18 cellular contexts compared by ENCODE assay signal in genomic region chr18:77089796-77090285, GRCh38. TPM values are rescaled to one million over a fixed set of nuclear protein-coding genes. Genes with fewer than 3 reads are reported as not detected.
DNase-seq lines count a peak whose midpoint lies in the region; ATAC-seq, FAIRE-seq and TF ChIP-seq lines count a peak whose summit lies in the region.
"Had no signal": no experiment of that assay in that cellular context is flagged by ENCODE, and none has a peak within 500 bp of the region (broad histone marks: within the 10 kb centered on the region; RNA-seq: fewer than 3 reads in every experiment).

No MANE protein-coding gene starts in this region.

- H3K4me1 Mint-ChIP-seq in MCF 10A (ENCODE audit: insufficient read depth, unreplicated experiment) (peaks cover 39% of the 10 kb centered on the region), WTC11 (peaks cover 66% of the 10 kb centered on the region), mesothelial cell of epicardium (peaks cover 65% of the 10 kb centered on the region)

- TF ChIP-seq CTCF in MCF 10A (IDR thresholded peaks at IDR 0.05; ENCODE audit: unreplicated experiment) (no peak), breast epithelium (IDR thresholded peaks at IDR 0.05) (no peak), WTC11 (IDR thresholded peaks at IDR 0.05) (no peak), mesothelial cell of epicardium (IDR thresholded peaks at IDR 0.05; ENCODE audit: unreplicated experiment) (no peak), upper lobe of right lung (IDR thresholded peaks at IDR 0.05) (no peak), GM10248 (IDR thresholded peaks at IDR 0.05; ENCODE audit: control extremely low read depth, extremely low read depth, low read depth, missing control alignments) (no peak)

- POLR2A ChIA-PET in MCF 10A (lab: Yijun Ruan, JAX), result interaction anchor here (0.7 to 1.9 kb wide), 8 partner anchors 11 to 42 kb away, joined by 3 to 8 read pairs (median 4); partner anchors contain the start of gene MBP
- POLR2A ChIA-PET in WTC11 (lab: Charles Lee), result no interaction called here
- POLR2A ChIA-PET in GM10248 (lab: Yijun Ruan, JAX), result no interaction called here

- no peaks in the 10 kb centered on the region for H3K27me3 ChIP-seq in breast epithelium
- no peaks in the 10 kb centered on the region for H3K27me3 ChIP-seq in upper lobe of right lung
- H3K27me3 ChIP-seq: esophagus squamous epithelium, stomach had no signal

- CTCF ChIA-PET in MCF 10A (lab: Yijun Ruan, JAX) (interaction anchor here (1.0 to 1.6 kb wide), 2 partner anchors 11 to 25 kb away, joined by 3 read pairs; no protein-coding TSS in a partner anchor), WTC11 (lab: Charles Lee) (no interaction called here), GM10248 (lab: Yijun Ruan, JAX) (no interaction called here)

- intact Hi-C loops in MCF 10A (cut with micrococcal nuclease), result no loop called here
- intact Hi-C loops in breast epithelium (cut with DNase I; ENCODE audit: low total_unique reads), result no loop called here
- intact Hi-C loops in upper lobe of right lung (cut with DNase I), result no loop called here

- H3K27ac ChIP-seq in breast epithelium (peak overlapping the region in 1 of 2 donors; percentile 81), upper lobe of right lung (peak overlapping the region; percentile 6)

- H3K4me1 ChIP-seq in breast epithelium (peaks cover 6 to 7% of the 10 kb centered on the region in 2 donors), upper lobe of right lung (peaks cover 28% of the 10 kb centered on the region)

- H3K27ac Mint-ChIP-seq in MCF 10A (ENCODE audit: low read depth, unreplicated experiment) (peak overlapping the region; percentile 94), WTC11 (peak overlapping the region; percentile 93), mesothelial cell of epicardium (peak overlapping the region; percentile 93)

- TF ChIP-seq POLR2A in breast epithelium (IDR thresholded peaks at IDR 0.05) (no peak), H54 (IDR thresholded peaks at IDR 0.05; ENCODE audit: low read depth, low read length) (no peak)

- no peak for FAIRE-seq in H54 (lab: Jason Lieb, UNC)

- H3K36me3 Mint-ChIP-seq in MCF 10A (ENCODE audit: insufficient read depth, unreplicated experiment), result peaks cover 15% of the 10 kb centered on the region
- no peaks in the 10 kb centered on the region; the same call in 1 of the 2 replicates for H3K36me3 Mint-ChIP-seq in WTC11
- no peaks in the 10 kb centered on the region for H3K36me3 Mint-ChIP-seq in mesothelial cell of epicardium

- H3K9me3 Mint-ChIP-seq in MCF 10A (ENCODE audit: unreplicated experiment) (no peaks in the 10 kb centered on the region), WTC11 (no peaks in the 10 kb centered on the region), mesothelial cell of epicardium (no peaks in the 10 kb centered on the region)
- H3K9me3 Mint-ChIP-seq: dendritic cell treated with granulocyte-macrophage colony-stimulating factor and Interleukin-4, amounts not matched to agents 40 ng/mL and 50 ng/mL, for 4 days; neural crest cell had no signal

- no peaks in the 10 kb centered on the region for H3K9me3 ChIP-seq in breast epithelium
- H3K9me3 ChIP-seq in upper lobe of right lung, result no peaks in the 10 kb centered on the region
- H3K9me3 ChIP-seq: esophagus squamous epithelium, stomach had no signal

- no peak overlapping the region for H3K4me3 ChIP-seq in breast epithelium
- H3K4me3 ChIP-seq in upper lobe of right lung, result no peak overlapping the region
- H3K4me3 ChIP-seq: esophagus squamous epithelium, stomach had no signal

- DNase-seq in MCF 10A (ENCODE audit: unreplicated experiment), result no peak
- no peak for DNase-seq in breast epithelium (ENCODE audit: low spot score in 2 of 2)
- DNase-seq in WTC11 (ENCODE audit: low spot score), result no peak
- DNase-seq in mesothelial cell of epicardium (ENCODE audit: low spot score in 2 of 2, unreplicated experiment in 2 of 2), result no peak
- DNase-seq in upper lobe of right lung, result no peak
- no peak for DNase-seq in H54 (ENCODE audit: insufficient read length, low spot score)
- DNase-seq in GM10248 (ENCODE audit: extremely low spot score), result no peak
- DNase-seq: activated CD4-positive, alpha-beta T cell treated with anti-CD3 and anti-CD28 coated beads for 48 hours; DMS 273 treated with DMSO at 0.1 percent for 48 hours; esophagus squamous epithelium; hippocampal formation; left ventricle myocardium superior; NCI-H1048; NCI-H2227 treated with DMSO at 0.1 percent for 48 hours had no signal

- ATAC-seq in WTC11 (no peak), upper lobe of right lung (no peak), HG02884 (IDR thresholded peaks at IDR 0.05; ENCODE audit: unreplicated experiment) (no peak)

- H3K4me3 Mint-ChIP-seq in MCF 10A (ENCODE audit: unreplicated experiment), result no peak overlapping the region
- no peak overlapping the region for H3K4me3 Mint-ChIP-seq in WTC11
- H3K4me3 Mint-ChIP-seq in mesothelial cell of epicardium, result no peak overlapping the region
- H3K4me3 Mint-ChIP-seq: dendritic cell treated with granulocyte-macrophage colony-stimulating factor and Interleukin-4, amounts not matched to agents 40 ng/mL and 50 ng/mL, for 4 days; neural crest cell had no signal

- BruUV-seq in MCF 10A (replicated peaks; lab: Mats Ljungman, UMichigan), result no TSS peak

- H3K27me3 Mint-ChIP-seq in MCF 10A (ENCODE audit: insufficient read depth, unreplicated experiment) (no peaks in the 10 kb centered on the region), WTC11 (ENCODE audit: low read depth) (peaks cover 13% of the 10 kb centered on the region), mesothelial cell of epicardium (ENCODE audit: low read depth) (peaks cover 13% of the 10 kb centered on the region)
- H3K27me3 Mint-ChIP-seq: dendritic cell treated with granulocyte-macrophage colony-stimulating factor and Interleukin-4, amounts not matched to agents 40 ng/mL and 50 ng/mL, for 4 days had no signal

- H3K36me3 ChIP-seq in breast epithelium (no peaks in the 10 kb centered on the region), upper lobe of right lung (peaks cover 7% of the 10 kb centered on the region)

TF ChIP-seq in WTC11, 78 proteins besides CTCF, POLR2A, EP300 and RAD21 (continues in another document):
- TF ChIP-seq GTF2I (CRISPR knock-in tag; conservative IDR thresholded peaks at IDR 0.05) (no peak), TEAD1 (CRISPR knock-in tag; IDR thresholded peaks at IDR 0.05) (no peak), FOXP1 (CRISPR knock-in tag; IDR thresholded peaks at IDR 0.05; ENCODE audit: borderline replicate concordance) (no peak), NR3C1 (CRISPR knock-in tag; conservative IDR thresholded peaks at IDR 0.05; ENCODE audit: low read depth) (no peak), ZNF219 (CRISPR knock-in tag; IDR thresholded peaks at IDR 0.05; ENCODE audit: borderline replicate concordance) (no peak), ZNF281 (CRISPR knock-in tag; IDR thresholded peaks at IDR 0.05) (no peak), ETV6 (CRISPR knock-in tag; IDR thresholded peaks at IDR 0.05) (no peak)
- TF ChIP-seq, protein P1, sequence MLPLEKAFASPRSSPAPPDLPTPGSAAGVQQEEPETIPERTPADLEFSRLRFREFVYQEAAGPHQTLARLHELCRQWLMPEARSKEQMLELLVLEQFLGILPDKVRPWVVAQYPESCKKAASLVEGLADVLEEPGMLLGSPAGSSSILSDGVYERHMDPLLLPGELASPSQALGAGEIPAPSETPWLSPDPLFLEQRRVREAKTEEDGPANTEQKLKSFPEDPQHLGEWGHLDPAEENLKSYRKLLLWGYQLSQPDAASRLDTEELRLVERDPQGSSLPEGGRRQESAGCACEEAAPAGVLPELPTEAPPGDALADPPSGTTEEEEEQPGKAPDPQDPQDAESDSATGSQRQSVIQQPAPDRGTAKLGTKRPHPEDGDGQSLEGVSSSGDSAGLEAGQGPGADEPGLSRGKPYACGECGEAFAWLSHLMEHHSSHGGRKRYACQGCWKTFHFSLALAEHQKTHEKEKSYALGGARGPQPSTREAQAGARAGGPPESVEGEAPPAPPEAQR (CRISPR knock-in tag; IDR thresholded peaks at IDR 0.05), result no peak
- TF ChIP-seq, protein P2, sequence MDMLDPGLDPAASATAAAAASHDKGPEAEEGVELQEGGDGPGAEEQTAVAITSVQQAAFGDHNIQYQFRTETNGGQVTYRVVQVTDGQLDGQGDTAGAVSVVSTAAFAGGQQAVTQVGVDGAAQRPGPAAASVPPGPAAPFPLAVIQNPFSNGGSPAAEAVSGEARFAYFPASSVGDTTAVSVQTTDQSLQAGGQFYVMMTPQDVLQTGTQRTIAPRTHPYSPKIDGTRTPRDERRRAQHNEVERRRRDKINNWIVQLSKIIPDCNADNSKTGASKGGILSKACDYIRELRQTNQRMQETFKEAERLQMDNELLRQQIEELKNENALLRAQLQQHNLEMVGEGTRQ (CRISPR knock-in tag; IDR thresholded peaks at IDR 0.05), result no peak

RNA-seq across cellular contexts. Expression of gene MBP, which starts 42.7 kb away (rescaled TPM):
- total RNA-seq in MCF 10A (2022) (31.6 and 31.7 TPM in 2 replicates), breast epithelium (10 to 100 TPM; 27.2 to 46.2 (median 32.4) TPM), WTC11 (2021) (19.6 to 20.2 TPM (median 19.6 TPM) in 3 replicates), mesothelial cell of epicardium (19.1 to 20.8 TPM (median 20.6 TPM) in 3 replicates), upper lobe of right lung (78.9 TPM)
